In genomic region chr5:108523360-108523759, GRCh38 we compare ENCODE assay signal across 19 cellular contexts.
DNase-seq lines count a peak whose midpoint lies in the region; ATAC-seq and TF ChIP-seq lines count a peak whose summit lies in the region.
"Had no signal": no experiment of that assay in that cellular context is flagged by ENCODE, and none has a peak within 500 bp of the region (broad histone marks: within the 10 kb centered on the region; RNA-seq: fewer than 3 reads in every experiment).

No MANE protein-coding gene starts in this region.

- no peak overlapping the region for H3K4me3 ChIP-seq in MM.1S (ENCODE audit: low read length)
- H3K4me3 ChIP-seq: heart left ventricle, MG63, prostate gland had no signal

- H3F3A ChIP-seq in MM.1S (ENCODE audit: insufficient read depth, low read length): peaks cover 21% of the 10 kb centered on the region

- H3K4me3 Mint-ChIP-seq in stimulated activated naive B cell treated with anti-CD40 and anti-IgM and Interleukin-4, amounts not matched to agents 10 μg/mL and 1 μg/mL and 100 μg/mL, for 72 hours: no peak overlapping the region
- H3K4me3 Mint-ChIP-seq: activated T-cell treated with anti-CD3 and anti-CD28 coated beads, Interleukin-2, amount 50 U/mL, for 24 hours; CD14-positive monocyte; type B pancreatic cell had no signal

- H3K36me3 ChIP-seq in MM.1S (replicated peaks; ENCODE audit: insufficient read depth, low read length): no peaks in the 10 kb centered on the region
- H3K36me3 ChIP-seq: heart left ventricle, MG63, neutrophil, prostate gland had no signal

- peak overlapping the region; percentile 5; the same call in 1 of the 2 replicates for H3K27ac ChIP-seq in MM.1S (ENCODE audit: low read length)
- H3K27ac ChIP-seq in foreskin keratinocyte: no peak overlapping the region
- H3K27ac ChIP-seq: heart left ventricle, neutrophil, prostate gland had no signal

- peaks cover 0 to 6% of the 10 kb centered on the region in 2 donors for H3K36me3 Mint-ChIP-seq in stimulated activated naive B cell treated with anti-CD40 and anti-IgM and Interleukin-4, amounts not matched to agents 10 μg/mL and 1 μg/mL and 100 μg/mL, for 72 hours
- H3K36me3 Mint-ChIP-seq: CD14-positive monocyte, type B pancreatic cell had no signal

- H4K20me1 ChIP-seq in MM.1S (ENCODE audit: insufficient read depth, low read length): no peaks in the 10 kb centered on the region

- peaks cover 13 to 24% of the 10 kb centered on the region in 2 donors for H3K4me1 Mint-ChIP-seq in stimulated activated naive B cell treated with anti-CD40 and anti-IgM and Interleukin-4, amounts not matched to agents 10 μg/mL and 1 μg/mL and 100 μg/mL, for 72 hours
- H3K4me1 Mint-ChIP-seq: CD14-positive monocyte had no signal

- ATAC-seq in GM18519 (IDR thresholded peaks at IDR 0.05; ENCODE audit: low FRiP score, unreplicated experiment) (peak; percentile 28), GM21717 (IDR thresholded peaks at IDR 0.05; ENCODE audit: unreplicated experiment) (peak; percentile 39), foreskin keratinocyte (no peak)
- peak; percentile 69 to 71 for ATAC-seq in stimulated activated naive B cell treated with anti-CD40 and anti-IgM and Interleukin-4, amounts not matched to agents 10 μg/mL and 1 μg/mL and 100 μg/mL, for 72 hours (replicated peaks)
- ATAC-seq: heart left ventricle had no signal

- no peaks in the 10 kb centered on the region for H3K9me3 ChIP-seq in MM.1S (replicated peaks; ENCODE audit: insufficient read depth, low read length)
- H3K9me3 ChIP-seq: neutrophil, prostate gland had no signal

- peaks cover 34% of the 10 kb centered on the region for H3K4me1 ChIP-seq in MM.1S (ENCODE audit: low read length)
- no peaks in the 10 kb centered on the region for H3K4me1 ChIP-seq in foreskin keratinocyte
- H3K4me1 ChIP-seq: heart left ventricle, prostate gland had no signal

- peaks cover 8 to 11% of the 10 kb centered on the region in 2 donors for H3K9me3 Mint-ChIP-seq in stimulated activated naive B cell treated with anti-CD40 and anti-IgM and Interleukin-4, amounts not matched to agents 10 μg/mL and 1 μg/mL and 100 μg/mL, for 72 hours

- no peak for TF ChIP-seq CTCF in MM.1S (IDR thresholded peaks at IDR 0.05; ENCODE audit: low read length)
- TF ChIP-seq CTCF in foreskin keratinocyte (conservative IDR thresholded peaks at IDR 0.05): no peak

- peaks cover 0 to 5% of the 10 kb centered on the region in 2 donors for H3K27me3 Mint-ChIP-seq in stimulated activated naive B cell treated with anti-CD40 and anti-IgM and Interleukin-4, amounts not matched to agents 10 μg/mL and 1 μg/mL and 100 μg/mL, for 72 hours

- no peaks in the 10 kb centered on the region for H3K27me3 ChIP-seq in MM.1S (replicated peaks; ENCODE audit: insufficient read depth, low read length)
- H3K27me3 ChIP-seq in foreskin keratinocyte: peaks cover 2% of the 10 kb centered on the region
- H3K27me3 ChIP-seq: heart left ventricle, neutrophil had no signal

- H3K9ac ChIP-seq in MM.1S (ENCODE audit: low read length): no peak overlapping the region

- H3K27ac Mint-ChIP-seq in stimulated activated naive B cell treated with anti-CD40 and anti-IgM and Interleukin-4, amounts not matched to agents 10 μg/mL and 1 μg/mL and 100 μg/mL, for 72 hours: no peak overlapping the region
- H3K27ac Mint-ChIP-seq: activated T-cell treated with anti-CD3 and anti-CD28 coated beads, Interleukin-2, amount 50 U/mL, for 24 hours; CD14-positive monocyte; type B pancreatic cell had no signal

- H3K79me2 ChIP-seq in MM.1S (ENCODE audit: low read length): no peaks in the 10 kb centered on the region

- H3K9me2 ChIP-seq in MM.1S (replicated peaks; ENCODE audit: insufficient read depth, low read length): no peaks in the 10 kb centered on the region

- no peak overlapping the region for H3K4me2 ChIP-seq in MM.1S (ENCODE audit: low read depth, low read length)

- 0 out of 2 replicates have a peak overlapping the region, but pooled peaks have one; percentile 9 for H2AFZ ChIP-seq in MM.1S (ENCODE audit: low read length)

- no peak for DNase-seq in MM.1S
- DNase-seq in stimulated activated naive B cell treated with anti-CD40 and anti-IgM and Interleukin-4, amounts not matched to agents 10 μg/mL and 1 μg/mL and 100 μg/mL, for 72 hours: no peak
- DNase-seq in NCI-H2107 (lab: John Stamatoyannopoulos, UW): no peak
- no peak for DNase-seq in stimulated activated CD4-positive, alpha-beta T cell treated with anti-CD3 and anti-CD28 coated beads, Interleukin-12 subunit alpha, Interleukin-12 subunit beta, amount 100 ng/mL, for 4 hours
- no peak for DNase-seq in foreskin keratinocyte
- DNase-seq: activated T-cell treated with anti-CD3 and anti-CD28 coated beads, Interleukin-2, amount 50 U/mL, for 24 hours; EL; heart left ventricle; KBM-7; MG63; NCI-H146; NCI-H2171 treated with DMSO at 0.1 percent for 48 hours; NCI-H524 had no signal
